Comparison of ENCODE assay signal across 13 cellular contexts in genomic region chr16:1153480-1154160, GRCh38. TPM values are rescaled to one million over a fixed set of nuclear protein-coding genes. Genes with fewer than 3 reads are reported as not detected.
DNase-seq lines count a peak whose midpoint lies in the region; ATAC-seq and TF ChIP-seq lines count a peak whose summit lies in the region.
"Had no signal": no experiment of that assay in that cellular context is flagged by ENCODE, and none has a peak within 500 bp of the region (broad histone marks: within the 10 kb centered on the region; RNA-seq: fewer than 3 reads in every experiment).

No MANE protein-coding gene starts in this region.

- no peak overlapping the region for H3K9ac ChIP-seq in iPS-15b (ENCODE audit: low read depth, low read length)
- H3K9ac ChIP-seq: parathyroid adenoma had no signal

- DNase-seq in NCI-H1417 (lab: John Stamatoyannopoulos, UW) (peak in 2 of 3 experiments; percentile 31), NCI-H1417 treated with DMSO at 0.1 percent for 48 hours (lab: John Stamatoyannopoulos, UW) (no peak), stomach (no peak)
- DNase-seq in activated CD4-positive, alpha-beta memory T cell treated with anti-CD3 and anti-CD28 coated beads for 36 hours, result no peak
- DNase-seq: activated naive CD8-positive, alpha-beta T cell treated with anti-CD3 and anti-CD28 coated beads, Interleukin-2, amount 50 U/mL, for 24 hours; kidney; NCI-H1694 had no signal

- intact Hi-C loops in stomach (cut with DNase I; ENCODE audit: low total_unique reads), result no loop called here
- intact Hi-C loops in activated CD4-positive, alpha-beta memory T cell treated with anti-CD3 and anti-CD28 coated beads for 36 hours (cut with micrococcal nuclease), result no loop called here

- H3K9me3 Mint-ChIP-seq in activated CD4-positive, alpha-beta memory T cell treated with anti-CD3 and anti-CD28 coated beads for 36 hours, result no peaks in the 10 kb centered on the region
- H3K9me3 Mint-ChIP-seq: activated naive CD8-positive, alpha-beta T cell treated with anti-CD3 and anti-CD28 coated beads, Interleukin-2, amount 50 U/mL, for 24 hours had no signal

- H3K36me3 ChIP-seq in iPS-15b (ENCODE audit: control insufficient read depth, insufficient read depth, low read length) (peaks cover 5% of the 10 kb centered on the region), stomach (no peaks in the 10 kb centered on the region)

- no peaks in the 10 kb centered on the region for H3K27me3 ChIP-seq in iPS-15b (ENCODE audit: control insufficient read depth, insufficient read depth, low read length)
- H3K27me3 ChIP-seq in stomach, result peaks cover 8 to 78% (median 55%) of the 10 kb centered on the region in 3 donors

- ATAC-seq in GM18519 (IDR thresholded peaks at IDR 0.05; ENCODE audit: low FRiP score, unreplicated experiment) (no peak), HG03196 (IDR thresholded peaks at IDR 0.05; ENCODE audit: unreplicated experiment) (no peak)
- ATAC-seq: activated naive CD8-positive, alpha-beta T cell treated with anti-CD3 and anti-CD28 coated beads, Interleukin-2, amount 50 U/mL, for 24 hours had no signal

- H3K27ac ChIP-seq in VCaP, result peak overlapping the region; percentile 88
- H3K27ac ChIP-seq in stomach, result peak overlapping the region; percentile 47 to 88 (median 82)
- H3K27ac ChIP-seq: parathyroid adenoma had no signal

- no peak overlapping the region for H3K27ac Mint-ChIP-seq in activated CD4-positive, alpha-beta memory T cell treated with anti-CD3 and anti-CD28 coated beads for 36 hours
- H3K27ac Mint-ChIP-seq: activated naive CD8-positive, alpha-beta T cell treated with anti-CD3 and anti-CD28 coated beads, Interleukin-2, amount 50 U/mL, for 24 hours had no signal

- H3K4me1 ChIP-seq in iPS-15b (ENCODE audit: control insufficient read depth, insufficient read depth, low read length) (peaks cover 2% of the 10 kb centered on the region), stomach (peaks cover 36 to 73% (median 54%) of the 10 kb centered on the region in 4 donors)

- no peak for TF ChIP-seq POLR2A in stomach (IDR thresholded peaks at IDR 0.05)

- peaks cover 15% of the 10 kb centered on the region for H3K27me3 Mint-ChIP-seq in activated CD4-positive, alpha-beta memory T cell treated with anti-CD3 and anti-CD28 coated beads for 36 hours

- CTCF ChIA-PET in activated CD4-positive, alpha-beta memory T cell treated with anti-CD3 and anti-CD28 coated beads for 36 hours (lab: Charles Lee), result no interaction called here

- H3K9me3 ChIP-seq in iPS-15b (ENCODE audit: control insufficient read depth, insufficient read depth, low read length) (no peaks in the 10 kb centered on the region), stomach (no peaks in the 10 kb centered on the region)

- TF ChIP-seq CTCF in VCaP (conservative IDR thresholded peaks at IDR 0.05) (no peak), stomach (IDR thresholded peaks at IDR 0.05) (no peak)

- POLR2A ChIA-PET in activated CD4-positive, alpha-beta memory T cell treated with anti-CD3 and anti-CD28 coated beads for 36 hours (lab: Charles Lee), result no interaction called here

- no peak overlapping the region for H3K4me3 Mint-ChIP-seq in activated CD4-positive, alpha-beta memory T cell treated with anti-CD3 and anti-CD28 coated beads for 36 hours
- H3K4me3 Mint-ChIP-seq: activated naive CD8-positive, alpha-beta T cell treated with anti-CD3 and anti-CD28 coated beads, Interleukin-2, amount 50 U/mL, for 24 hours had no signal

- 0 to 2% (median 0%) methylated on average over 1 to 84 of the region's 94 CpGs for WGBS in stomach, 5 donors

- H3K4me1 Mint-ChIP-seq in activated CD4-positive, alpha-beta memory T cell treated with anti-CD3 and anti-CD28 coated beads for 36 hours (ENCODE audit: low read depth), result peaks cover 3% of the 10 kb centered on the region
- H3K4me1 Mint-ChIP-seq: activated naive CD8-positive, alpha-beta T cell treated with anti-CD3 and anti-CD28 coated beads, Interleukin-2, amount 50 U/mL, for 24 hours had no signal

- H3K4me3 ChIP-seq in iPS-15b (ENCODE audit: low read depth, low read length) (peak overlapping the region; percentile 35), stomach (peak overlapping the region; percentile 48 to 60 (median 51))

- no peak for TF ChIP-seq EP300 in stomach (IDR thresholded peaks at IDR 0.05)

- no peaks in the 10 kb centered on the region for H3K36me3 Mint-ChIP-seq in activated CD4-positive, alpha-beta memory T cell treated with anti-CD3 and anti-CD28 coated beads for 36 hours

RNA-seq across cellular contexts. Expression of gene CACNA1H, which starts 0.7 kb away (rescaled TPM):
- total RNA-seq in stomach, result 10 to 100 TPM; 15.8 to 49.6 (median 33.3) TPM
- 10 to 100 TPM in 1 of 3 donors, 1 to 10 TPM in 2; 1.5 to 14.5 (median 4.2) TPM for polyA plus RNA-seq in stomach
- total RNA-seq in activated CD4-positive, alpha-beta memory T cell treated with anti-CD3 and anti-CD28 coated beads for 36 hours, result under 1 TPM; 0.26 to 0.61 TPM

RNA-seq across cellular contexts. Expression of gene C1QTNF8, which starts 57.6 kb away (rescaled TPM):
- total RNA-seq in stomach, result not detected
- not detected for polyA plus RNA-seq in stomach
- not detected for total RNA-seq in activated CD4-positive, alpha-beta memory T cell treated with anti-CD3 and anti-CD28 coated beads for 36 hours
- total RNA-seq: activated CD8-positive, alpha-beta memory T cell treated with anti-CD3 and anti-CD28 coated beads for 36 hours; kidney had no signal

Comparison
In these comparisons a context has a peak if more than half of its experiments do, and no peak if none do; other contexts are left out.
1. DNase-seq: peak in NCI-H1417 (2 of 3); none in NCI-H1417 treated with DMSO at 0.1 percent for 48 hours (single experiment), stomach (single experiment) and activated CD4-positive, alpha-beta memory T cell treated with anti-CD3 and anti-CD28 coated beads for 36 hours (single experiment).
2. RNA of gene CACNA1H, which starts 0.7 kb away (total RNA-seq): 15.8 to 49.6 TPM in stomach; 0.26 to 0.61 TPM in activated CD4-positive, alpha-beta memory T cell treated with anti-CD3 and anti-CD28 coated beads for 36 hours; every median in the first group is over 10 times any median in the second.